Comparison of ENCODE assay signal across 20 cellular contexts in the genomic region with DNA sequence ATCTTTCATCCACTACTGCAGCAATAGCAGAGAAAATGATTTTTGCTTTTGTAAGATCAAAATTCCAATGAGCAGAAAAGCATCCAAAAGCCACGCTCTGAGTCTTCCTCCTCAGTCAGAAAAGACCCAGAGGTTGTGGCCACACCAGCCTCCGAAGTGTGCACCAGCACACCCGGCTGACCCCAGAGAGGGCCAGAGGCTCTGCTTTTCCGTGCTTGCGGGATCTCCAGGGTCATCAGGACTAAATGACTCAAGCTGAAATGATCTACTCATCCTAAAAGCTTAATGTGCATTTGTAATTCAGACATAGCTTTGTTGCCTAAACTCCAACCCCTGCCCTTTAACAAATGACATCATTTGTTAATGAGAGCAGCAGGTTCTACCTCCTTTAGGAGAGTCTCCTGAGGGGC. TPM values are rescaled to one million over a fixed set of nuclear protein-coding genes. Genes with fewer than 3 reads are reported as not detected.
A peak's percentile ranks its signal among the peaks of the same experiment; 100 is the strongest.
DNase-seq lines count a peak whose midpoint lies in the region; ATAC-seq and TF ChIP-seq lines count a peak whose summit lies in the region.
"Had no signal": no experiment of that assay in that cellular context is flagged by ENCODE, and none has a peak within 500 bp of the region (broad histone marks: within the 10 kb centered on the region; RNA-seq: fewer than 3 reads in every experiment).

No MANE protein-coding gene starts in this region.

- H3K27me3 ChIP-seq in kidney epithelial cell (ENCODE audit: control insufficient read depth, insufficient read depth, low read length): no peaks in the 10 kb centered on the region
- H3K27me3 ChIP-seq: body of pancreas had no signal

- H3K9me3 Mint-ChIP-seq in HFFc6: no peaks in the 10 kb centered on the region
- H3K9me3 Mint-ChIP-seq: activated naive CD4-positive, alpha-beta T cell treated with anti-CD3 and anti-CD28 coated beads for 36 hours; neural crest cell; stimulated activated naive CD8-positive, alpha-beta T cell treated with anti-CD3 and anti-CD28 coated beads, Interleukin-15, Interleukin-2, amounts not matched to agents 100 ng/mL and 50 ng/mL, for 24 hours had no signal

- ATAC-seq in HG03342 (IDR thresholded peaks at IDR 0.05; ENCODE audit: unreplicated experiment): no peak
- ATAC-seq: body of pancreas, heart left ventricle, PC-3, upper lobe of right lung had no signal

- peak; percentile 35 for DNase-seq in AG08396 (ENCODE audit: low spot score)
- DNase-seq in HFFc6: peak; percentile 91
- peak; percentile 67 for DNase-seq in amniotic epithelial cell (ENCODE audit: low read depth)
- DNase-seq in kidney epithelial cell (ENCODE audit: low read depth): peak; percentile 7
- DNase-seq in activated naive CD4-positive, alpha-beta T cell treated with Interleukin-2 at 50 U/mL for 16 hours: no peak
- DNase-seq in NCI-H446 (lab: John Stamatoyannopoulos, UW): no peak
- no peak for DNase-seq in dermis blood vessel endothelial cell
- DNase-seq: activated naive CD4-positive, alpha-beta T cell treated with anti-CD3 and anti-CD28 coated beads for 36 hours; activated T-cell treated with anti-CD3 and anti-CD28 coated beads for 4 hours; body of pancreas; GDM1; heart left ventricle; NCI-H748 treated with DMSO at 0.1 percent for 48 hours; stimulated activated CD4-positive, alpha-beta T cell treated with anti-CD3 and anti-CD28 coated beads, Interleukin-15, amount 100 ng/mL, for 24 hours; upper lobe of right lung had no signal

- peak overlapping the region; percentile 97 for H3K27ac Mint-ChIP-seq in HFFc6
- H3K27ac Mint-ChIP-seq: activated naive CD4-positive, alpha-beta T cell treated with anti-CD3 and anti-CD28 coated beads for 36 hours; stimulated activated naive CD8-positive, alpha-beta T cell treated with anti-CD3 and anti-CD28 coated beads, Interleukin-15, Interleukin-2, amounts not matched to agents 100 ng/mL and 50 ng/mL, for 24 hours had no signal

- peak overlapping the region; percentile 64 for H3K4me3 Mint-ChIP-seq in HFFc6
- H3K4me3 Mint-ChIP-seq: activated naive CD4-positive, alpha-beta T cell treated with anti-CD3 and anti-CD28 coated beads for 36 hours; neural crest cell; stimulated activated naive CD8-positive, alpha-beta T cell treated with anti-CD3 and anti-CD28 coated beads, Interleukin-15, Interleukin-2, amounts not matched to agents 100 ng/mL and 50 ng/mL, for 24 hours had no signal

- H3K27me3 Mint-ChIP-seq in HFFc6 (ENCODE audit: insufficient read depth): peaks cover 2% of the 10 kb centered on the region

- no peak overlapping the region for H3K4me3 ChIP-seq in kidney epithelial cell (ENCODE audit: low read depth, low read length)
- H3K4me3 ChIP-seq: body of pancreas, heart left ventricle, upper lobe of right lung had no signal

- no peaks in the 10 kb centered on the region for H3K36me3 ChIP-seq in kidney epithelial cell (ENCODE audit: control insufficient read depth, insufficient read depth, low read length)
- H3K36me3 ChIP-seq: heart left ventricle, upper lobe of right lung had no signal

- H3K4me1 Mint-ChIP-seq in HFFc6 (ENCODE audit: low read depth): peaks cover 70% of the 10 kb centered on the region
- H3K4me1 Mint-ChIP-seq: neural crest cell had no signal

- H3K36me3 Mint-ChIP-seq in HFFc6 (ENCODE audit: low read depth): peaks cover under 1% of the 10 kb centered on the region; the same call in 1 of the 2 replicates

- TF ChIP-seq CTCF in HFFc6 (IDR thresholded peaks at IDR 0.05) (no peak), kidney epithelial cell (IDR thresholded peaks at IDR 0.05; ENCODE audit: insufficient read depth, low read length, poor library complexity, severe bottlenecking) (no peak)

RNA-seq across cellular contexts. Expression of gene RXFP2, which starts 16.5 kb away (rescaled TPM):
- total RNA-seq in HFFc6 (2021; fragmentation: NEBNext Ultra II Directional; extraction: Animal tissue kit (Norgen Biotek cat#: 25700)): not detected
- total RNA-seq in kidney epithelial cell: not detected in 2 replicates
- not detected in 2 replicates for total RNA-seq in dermis blood vessel endothelial cell
- total RNA-seq: activated naive CD4-positive, alpha-beta T cell treated with anti-CD3 and anti-CD28 coated beads for 36 hours; body of pancreas; heart left ventricle; mesenteric fat pad; neural crest cell; PC-3; upper lobe of right lung had no signal

Comparison
In these comparisons a context has a peak if more than half of its experiments do, and no peak if none do; other contexts are left out.
1. DNase-seq: peak in AG08396 (single experiment), HFFc6 (single experiment), amniotic epithelial cell (single experiment) and kidney epithelial cell (single experiment); none in activated naive CD4-positive, alpha-beta T cell treated with Interleukin-2 at 50 U/mL for 16 hours (single experiment), NCI-H446 (0 of 2) and dermis blood vessel endothelial cell (single experiment).